In the genomic region with DNA sequence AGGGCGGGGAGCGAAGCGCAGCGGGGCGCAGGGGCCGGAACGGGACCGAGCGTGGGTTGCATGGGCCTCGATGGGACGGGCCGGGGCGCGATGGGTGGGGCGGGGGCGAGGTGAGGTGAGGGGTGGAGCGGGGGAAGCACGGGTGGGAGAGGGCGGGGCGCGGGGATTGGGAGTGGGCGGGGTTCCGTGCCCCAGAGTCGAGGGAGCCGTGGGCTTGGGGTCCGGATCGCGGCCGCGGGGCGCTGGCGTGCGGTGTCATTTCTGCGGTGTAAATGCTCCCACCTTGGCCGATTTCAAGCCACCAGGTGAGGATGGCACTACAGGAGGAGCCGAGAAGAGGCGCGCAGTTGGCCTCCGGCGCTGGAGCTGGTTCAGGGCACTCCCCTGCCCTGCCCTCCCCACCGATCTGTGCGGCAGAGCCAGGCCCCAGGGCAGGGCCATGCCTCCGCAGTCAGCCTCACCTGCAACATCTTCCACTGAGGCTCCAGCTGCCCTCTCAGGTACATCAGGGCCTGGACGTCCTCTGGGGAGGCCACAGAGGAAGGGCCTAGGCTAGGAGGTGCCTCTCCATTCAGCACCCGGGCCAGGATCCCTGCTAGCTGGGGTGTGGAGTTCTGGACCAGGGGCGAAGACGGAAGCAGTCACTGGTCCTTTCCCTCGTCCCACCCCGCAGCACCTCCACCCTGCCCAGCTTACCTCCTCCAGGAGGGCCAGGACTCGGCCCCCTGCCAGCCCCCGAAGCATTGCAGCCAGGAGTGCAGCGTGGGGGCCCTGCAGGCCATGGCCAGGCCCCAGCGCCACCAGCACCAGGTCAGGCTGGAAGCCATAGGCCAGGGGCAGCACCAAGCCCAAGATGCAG, we compare ENCODE assay signal across 8 cellular contexts. TPM values are rescaled to one million over a fixed set of nuclear protein-coding genes. Genes with fewer than 3 reads are reported as not detected.
DNase-seq lines count a peak whose midpoint lies in the region; ATAC-seq, FAIRE-seq and TF ChIP-seq lines count a peak whose summit lies in the region.

No MANE protein-coding gene starts in this region.

- no TSS peak for BruUV-seq in GM12878 (replicated peaks; lab: Mats Ljungman, UMichigan)

- no peak for TF ChIP-seq EP300 in GM12878 (IDR thresholded peaks at IDR 0.05; ENCODE audit: borderline replicate concordance in 1 of 2, control insufficient read depth in 1 of 2, low read depth in 2 of 2, low read length in 2 of 2)

- H3K27ac ChIP-seq in BLaER1 treated with 17β-estradiol and CSF1 and Interleukin-3, amounts not matched to agents 10 nM and 100 nM = peak overlapping the region; percentile 59 to 95 (median 82); a peak in 21 of 22 replicates
- peak overlapping the region; percentile 94 for H3K27ac ChIP-seq in HUES64 (ENCODE audit: low read depth, low read length)
- H3K27ac ChIP-seq in GM12878 (ENCODE audit: control insufficient read depth, insufficient read depth) = peak overlapping the region; percentile 71
- peak overlapping the region; percentile 46 to 83 (median 68) for H3K27ac ChIP-seq in thyroid gland

- peaks cover 10 to 87% (median 75%) of the 10 kb centered on the region in 11 experiments; a peak in 20 of 22 replicates for H4K20me1 ChIP-seq in BLaER1 treated with 17β-estradiol and CSF1 and Interleukin-3, amounts not matched to agents 10 nM and 100 nM
- no peaks in the 10 kb centered on the region; the same call in none of the 2 replicates for H4K20me1 ChIP-seq in GM12878 (ENCODE audit: control insufficient read depth, insufficient read depth)

- peak overlapping the region; percentile 90 for H2AFZ ChIP-seq in GM12878 (ENCODE audit: control insufficient read depth, low read depth, low read length)

- peak overlapping the region; percentile 83 to 95 (median 89) for H3K9ac ChIP-seq in BLaER1 treated with 17β-estradiol and CSF1 and Interleukin-3, amounts not matched to agents 10 nM and 100 nM
- H3K9ac ChIP-seq in HUES64 (ENCODE audit: low read depth, low read length) (peak overlapping the region; percentile 87), GM12878 (ENCODE audit: control insufficient read depth, insufficient read depth, low read length) (peak overlapping the region; percentile 90)

- TF ChIP-seq POLR2A in GM12878 (IDR thresholded peaks at IDR 0.05; ENCODE audit: low read depth, low read length) = no peak; the same call in 1 of the 2 replicates
- no peak for TF ChIP-seq POLR2A in thyroid gland (IDR thresholded peaks at IDR 0.05)
- TF ChIP-seq POLR2A in GM12891 (IDR thresholded peaks at IDR 0.05; ENCODE audit: low read depth, low read length) = no peak

- SMC1A ChIA-PET in GM12878 (lab: Charles Lee; ENCODE audit: uncharacterized antibody, unreplicated experiment) = no interaction called here

- H3K4me2 ChIP-seq in BLaER1 treated with 17β-estradiol and CSF1 and Interleukin-3, amounts not matched to agents 10 nM and 100 nM = peak overlapping the region; percentile 91 to 100 (median 98)
- peak overlapping the region; percentile 91 for H3K4me2 ChIP-seq in GM12878 (ENCODE audit: control insufficient read depth, insufficient read depth)

- TF ChIP-seq CTCF in GM12878 (IDR thresholded peaks at IDR 0.05 in 2 of 3, conservative IDR thresholded peaks at IDR 0.05 in 1 of 3; ENCODE audit: control insufficient read depth in 2 of 3, extremely low read depth in 1 of 3, insufficient read depth in 1 of 3, low read depth in 3 of 3, low read length in 3 of 3) = no peak
- TF ChIP-seq CTCF in thyroid gland (IDR thresholded peaks at IDR 0.05) = no peak

- intact Hi-C loops in GM12878 (cut with micrococcal nuclease; ENCODE audit: unreplicated experiment) (loop anchor here (10.0 kb wide), 1 partner anchor 229 kb away; the partner anchor contains the start of gene SBF1), thyroid gland (cut with DNase I) (loop anchor here (10.0 kb wide), 1 partner anchor 259 kb away; the partner anchor contains the start of genes LMF2 and NCAPH2)

- RAD21 ChIA-PET in GM12878 (lab: Charles Lee; ENCODE audit: unreplicated experiment) = no interaction called here

- POLR2A ChIA-PET in GM12878 (lab: Charles Lee) = no interaction called here

- CTCF ChIA-PET in GM12878 (lab: Yijun Ruan, JAX) = interaction anchor here (1.2 to 1.6 kb wide), 2 partner anchors 8 to 16 kb away, joined by 3 read pairs; no protein-coding TSS in a partner anchor

- peaks cover 11 to 48% (median 28%) of the 10 kb centered on the region in 11 experiments; a peak in 21 of 22 replicates for H3K36me3 ChIP-seq in BLaER1 treated with 17β-estradiol and CSF1 and Interleukin-3, amounts not matched to agents 10 nM and 100 nM
- peaks cover 9% of the 10 kb centered on the region for H3K36me3 ChIP-seq in HUES64 (ENCODE audit: insufficient read depth, low read length)
- peaks cover 6 to 14% of the 10 kb centered on the region in 2 experiments; a peak in 3 of 4 replicates for H3K36me3 ChIP-seq in GM12878 (ENCODE audit: control insufficient read depth in 2 of 2, insufficient read depth in 2 of 2, low read length in 1 of 2)
- H3K36me3 ChIP-seq in thyroid gland = peaks cover 0 to 4% of the 10 kb centered on the region in 2 donors

- no peak for FAIRE-seq in GM12878 (lab: Jason Lieb, UNC)
- no peak for FAIRE-seq in GM12891 (lab: Jason Lieb, UNC)

- TF ChIP-seq RAD21 in GM12878 (IDR thresholded peaks at IDR 0.05; ENCODE audit: insufficient read depth, low read depth, low read length) = no peak

- in situ Hi-C loops in GM12878 (cut with MboI) = no loop called here

- H3K4me3 ChIP-seq in BLaER1 treated with 17β-estradiol and CSF1 and Interleukin-3, amounts not matched to agents 10 nM and 100 nM = peak overlapping the region; percentile 79 to 95 (median 90)
- H3K4me3 ChIP-seq in HUES64 (ENCODE audit: low read length) (peak overlapping the region; percentile 91), GM12878 (peak overlapping the region; percentile 83), thyroid gland (replicated peaks in 1 of 3) (peak overlapping the region; percentile 77 to 100 (median 86))

- no peaks in the 10 kb centered on the region for H3K9me3 ChIP-seq in BLaER1 treated with 17β-estradiol and CSF1 and Interleukin-3, amounts not matched to agents 10 nM and 100 nM (replicated peaks in 1 of 11)
- H3K9me3 ChIP-seq in HUES64 (ENCODE audit: insufficient read depth, low read depth, low read length) (no peaks in the 10 kb centered on the region), GM12878 (replicated peaks; ENCODE audit: control insufficient read depth, insufficient read depth, low read length) (no peaks in the 10 kb centered on the region), thyroid gland (no peaks in the 10 kb centered on the region)

- H3K4me1 ChIP-seq in BLaER1 treated with 17β-estradiol and CSF1 and Interleukin-3, amounts not matched to agents 10 nM and 100 nM = peaks cover 64 to 82% (median 76%) of the 10 kb centered on the region in 10 experiments
- H3K4me1 ChIP-seq in HUES64 (ENCODE audit: insufficient read depth, low read length) (no peaks in the 10 kb centered on the region), GM12878 (ENCODE audit: control insufficient read depth, insufficient read depth, low read length) (peaks cover 28% of the 10 kb centered on the region), thyroid gland (peaks cover 40 to 51% of the 10 kb centered on the region in 2 donors)

- H3K79me2 ChIP-seq in GM12878 (ENCODE audit: control insufficient read depth, insufficient read depth, low read length) = peaks cover 59% of the 10 kb centered on the region

- 17% methylated on average over 53 of the region's 53 CpGs for WGBS in HUES64
- WGBS in GM12878 (ENCODE audit: insufficient coverage, insufficient replicate concordance, low lambda C conversion rate, missing lambda C conversion rate) = 12% methylated on average over 33 of the region's 53 CpGs
- WGBS in thyroid gland, 2 donors = 21 to 54% methylated on average over 8 to 28 of the region's 53 CpGs

- H3K27me3 ChIP-seq in BLaER1 treated with 17β-estradiol and CSF1 and Interleukin-3, amounts not matched to agents 10 nM and 100 nM = no peaks in the 10 kb centered on the region
- H3K27me3 ChIP-seq in HUES64 (ENCODE audit: insufficient read depth, low read length) (no peaks in the 10 kb centered on the region), GM12878 (replicated peaks in 1 of 2; ENCODE audit: control insufficient read depth in 2 of 2, insufficient read depth in 2 of 2, low read length in 1 of 2) (no peaks in the 10 kb centered on the region), thyroid gland (no peaks in the 10 kb centered on the region)

- no peak for DNase-seq in GM12878 (ENCODE audit: low read depth, low spot score)
- DNase-seq in left lobe of liver (ENCODE audit: low spot score) = no peak
- peak in 1 of 2 donors; percentile 12 for DNase-seq in thyroid gland
- DNase-seq in T1000 (lab: John Stamatoyannopoulos, UW) = no peak
- no peak for DNase-seq in GM12891 (ENCODE audit: insufficient read length, low spot score)

- peak; percentile 27 for ATAC-seq in GM12878
- peak; percentile 49 for ATAC-seq in left lobe of liver
- no peak for ATAC-seq in HG03378 (IDR thresholded peaks at IDR 0.05; ENCODE audit: unreplicated experiment)

RNA-seq across cellular contexts. Expression of gene TUBGCP6, which starts 0.6 kb away (rescaled TPM):
- 15.8 TPM for polyA plus RNA-seq in HUES64 (2013, experiment 1 of 2)
- polyA plus RNA-seq in HUES64 (2013, experiment 2 of 2) = 16.8 TPM
- 117 and 138 TPM in 2 replicates for total RNA-seq in GM12878 (2013; cell fraction: nucleolus; rRNA removed)
- total RNA-seq in GM12878 (2014; rRNA removed) (29.8 and 31.1 TPM in 2 replicates), GM12878 (2014; rRNA removed; fragmentation: Illumina TruSeq; extraction: Trizol) (9.7 and 10.4 TPM in 2 replicates), GM12878 (2021) (33.3 and 41.4 TPM in 2 replicates), left lobe of liver (21.3 TPM), thyroid gland (100 to 1,000 TPM in 1 of 4 donors, 10 to 100 TPM in 3; 64.6 to 102 (median 80.3) TPM)
- polyA plus RNA-seq in GM12878 (2011; ENCODE audit: low read depth) = 14.9 TPM
- polyA plus RNA-seq in GM12878 (2011; rRNA removed) (7.7 and 16.1 TPM in 2 replicates), GM12878 (2014; fragmentation: Illumina TruSeq; extraction: Trizol) (5.7 and 9.6 TPM in 2 replicates), GM12878 (2014; fragmentation: Nextera tagmentation; extraction: Ambion mirVana) (1 to 10 TPM in 1 of 2 experiments, under 1 TPM in 1; 0.74 to 2.0 TPM), GM12878 (2014; rRNA removed) (35.5 and 42.2 TPM in 2 replicates), GM12878 (2016; fragmentation: Nextera tagmentation; extraction: Ambion mirVana) (10 to 100 TPM; 22.8 to 23.0 TPM)
- polyA plus RNA-seq in GM12878 (2011; cell fraction: cytosol; rRNA removed) = 16.2 and 26.4 TPM in 2 replicates
- polyA plus RNA-seq in GM12878 (2011; cell fraction: nucleus; rRNA removed) = 370 and 394 TPM in 2 replicates
- polyA plus RNA-seq in GM12878 (2012) = 31.4 and 32.3 TPM in 2 replicates
- polyA minus RNA-seq in GM12878 (2011; rRNA and poly(A)+ RNA removed) = 13.4 and 15.0 TPM in 2 replicates
- 10.2 and 10.4 TPM in 2 replicates for polyA minus RNA-seq in GM12878 (2011; cell fraction: cytosol; rRNA and poly(A)+ RNA removed)
- polyA minus RNA-seq in GM12878 (2011; cell fraction: nucleus; rRNA and poly(A)+ RNA removed) = 32.4 and 44.1 TPM in 2 replicates
- 25.2 TPM for polyA plus RNA-seq in GM12891 (2012; ENCODE audit: low read depth, missing spikeins)

RNA-seq across cellular contexts. Expression of gene HDAC10, which starts 5.6 kb away (rescaled TPM):
- polyA plus RNA-seq in HUES64 (2013, experiment 1 of 2) = 11.0 TPM
- 11.8 TPM for polyA plus RNA-seq in HUES64 (2013, experiment 2 of 2)
- 111 and 138 TPM in 2 replicates for total RNA-seq in GM12878 (2013; cell fraction: nucleolus; rRNA removed)
- 13.8 and 20.5 TPM in 2 replicates for total RNA-seq in GM12878 (2014; rRNA removed)
- total RNA-seq in GM12878 (2014; rRNA removed; fragmentation: Illumina TruSeq; extraction: Trizol) = 3.9 and 5.1 TPM in 2 replicates
- 42.4 and 48.6 TPM in 2 replicates for total RNA-seq in GM12878 (2021)
- 19.5 TPM for polyA plus RNA-seq in GM12878 (2011; ENCODE audit: low read depth)
- 4.4 and 7.9 TPM in 2 replicates for polyA plus RNA-seq in GM12878 (2011; rRNA removed)
- 6.1 and 11.1 TPM in 2 replicates for polyA plus RNA-seq in GM12878 (2011; cell fraction: cytosol; rRNA removed)
- polyA plus RNA-seq in GM12878 (2011; cell fraction: nucleus; rRNA removed) = 298 and 323 TPM in 2 replicates
- polyA plus RNA-seq in GM12878 (2012) = 62.3 and 69.8 TPM in 2 replicates
- polyA plus RNA-seq in GM12878 (2014; fragmentation: Illumina TruSeq; extraction: Trizol) = 1.2 and 4.3 TPM in 2 replicates
- under 1 TPM; 0.26 to 0.51 TPM for polyA plus RNA-seq in GM12878 (2014; fragmentation: Nextera tagmentation; extraction: Ambion mirVana)
- polyA plus RNA-seq in GM12878 (2014; rRNA removed) = 42.3 and 51.7 TPM in 2 replicates
- polyA plus RNA-seq in GM12878 (2016; fragmentation: Nextera tagmentation; extraction: Ambion mirVana) = 1 to 10 TPM; 4.5 to 5.0 TPM
- polyA minus RNA-seq in GM12878 (2011; rRNA and poly(A)+ RNA removed) = 9.3 and 15.4 TPM in 2 replicates
- polyA minus RNA-seq in GM12878 (2011; cell fraction: cytosol; rRNA and poly(A)+ RNA removed) = 11.4 and 11.5 TPM in 2 replicates
- polyA minus RNA-seq in GM12878 (2011; cell fraction: nucleus; rRNA and poly(A)+ RNA removed) = 51.5 and 73.5 TPM in 2 replicates
- total RNA-seq in left lobe of liver = 33.3 TPM
- 10 to 100 TPM; 31.4 to 42.7 (median 32.5) TPM for total RNA-seq in thyroid gland
- polyA plus RNA-seq in GM12891 (2012; ENCODE audit: low read depth, missing spikeins) = 32.6 TPM

RNA-seq across cellular contexts. Expression of gene MAPK12, which starts 16.0 kb away (rescaled TPM):
- 12.3 TPM for polyA plus RNA-seq in HUES64 (2013, experiment 1 of 2)
- 11.7 TPM for polyA plus RNA-seq in HUES64 (2013, experiment 2 of 2)
- 54.9 and 65.7 TPM in 2 replicates for total RNA-seq in GM12878 (2013; cell fraction: nucleolus; rRNA removed)
- 22.8 and 23.0 TPM in 2 replicates for total RNA-seq in GM12878 (2014; rRNA removed)
- 14.5 and 16.5 TPM in 2 replicates for total RNA-seq in GM12878 (2014; rRNA removed; fragmentation: Illumina TruSeq; extraction: Trizol)
- 34.0 and 38.9 TPM in 2 replicates for total RNA-seq in GM12878 (2021)
- polyA plus RNA-seq in GM12878 (2011; ENCODE audit: low read depth) = 6.8 TPM
- 7.5 and 16.1 TPM in 2 replicates for polyA plus RNA-seq in GM12878 (2011; rRNA removed)
- polyA plus RNA-seq in GM12878 (2011; cell fraction: cytosol; rRNA removed) = 22.6 and 27.5 TPM in 2 replicates
- polyA plus RNA-seq in GM12878 (2011; cell fraction: nucleus; rRNA removed) = 130 and 145 TPM in 2 replicates
- 15.0 and 21.3 TPM in 2 replicates for polyA plus RNA-seq in GM12878 (2012)
- polyA plus RNA-seq in GM12878 (2014; fragmentation: Illumina TruSeq; extraction: Trizol) = 3.6 and 16.1 TPM in 2 replicates
- 1 to 10 TPM; 1.1 to 3.8 TPM for polyA plus RNA-seq in GM12878 (2014; fragmentation: Nextera tagmentation; extraction: Ambion mirVana)
- polyA plus RNA-seq in GM12878 (2014; rRNA removed) = 32.0 and 33.2 TPM in 2 replicates
- 10 to 100 TPM in 1 of 2 experiments, 1 to 10 TPM in 1; 9.5 to 17.1 TPM for polyA plus RNA-seq in GM12878 (2016; fragmentation: Nextera tagmentation; extraction: Ambion mirVana)
- 12.6 and 18.3 TPM in 2 replicates for polyA minus RNA-seq in GM12878 (2011; rRNA and poly(A)+ RNA removed)
- 7.8 and 10.4 TPM in 2 replicates for polyA minus RNA-seq in GM12878 (2011; cell fraction: cytosol; rRNA and poly(A)+ RNA removed)
- 25.1 and 35.3 TPM in 2 replicates for polyA minus RNA-seq in GM12878 (2011; cell fraction: nucleus; rRNA and poly(A)+ RNA removed)
- 5.0 TPM for total RNA-seq in left lobe of liver
- 1 to 10 TPM; 3.1 to 5.1 (median 3.7) TPM for total RNA-seq in thyroid gland
- polyA plus RNA-seq in GM12891 (2012; ENCODE audit: low read depth, missing spikeins) = 11.3 TPM

RNA-seq across cellular contexts. Expression of gene MAPK11, which starts 24.7 kb away (rescaled TPM):
- 1.1 TPM for polyA plus RNA-seq in HUES64 (2013, experiment 1 of 2)
- polyA plus RNA-seq in HUES64 (2013, experiment 2 of 2) = 0.95 TPM
- 5.1 and 5.8 TPM in 2 replicates for total RNA-seq in GM12878 (2013; cell fraction: nucleolus; rRNA removed)
- total RNA-seq in GM12878 (2014; rRNA removed) = 9.4 and 10.0 TPM in 2 replicates
- 3.8 and 4.0 TPM in 2 replicates for total RNA-seq in GM12878 (2014; rRNA removed; fragmentation: Illumina TruSeq; extraction: Trizol)
- 10.8 and 12.8 TPM in 2 replicates for total RNA-seq in GM12878 (2021)
- 2.6 TPM for polyA plus RNA-seq in GM12878 (2011; ENCODE audit: low read depth)
- polyA plus RNA-seq in GM12878 (2011; rRNA removed) = 2.5 and 6.2 TPM in 2 replicates
- polyA plus RNA-seq in GM12878 (2011; cell fraction: cytosol; rRNA removed) = 5.7 and 9.1 TPM in 2 replicates
- 33.9 and 40.9 TPM in 2 replicates for polyA plus RNA-seq in GM12878 (2011; cell fraction: nucleus; rRNA removed)
- 6.6 and 7.4 TPM in 2 replicates for polyA plus RNA-seq in GM12878 (2012)
- polyA plus RNA-seq in GM12878 (2014; fragmentation: Illumina TruSeq; extraction: Trizol) = 1.4 and 3.7 TPM in 2 replicates
- polyA plus RNA-seq in GM12878 (2014; fragmentation: Nextera tagmentation; extraction: Ambion mirVana) = under 1 TPM; 0.05 to 0.16 TPM
- polyA plus RNA-seq in GM12878 (2014; rRNA removed) = 11.6 and 14.0 TPM in 2 replicates
- polyA plus RNA-seq in GM12878 (2016; fragmentation: Nextera tagmentation; extraction: Ambion mirVana) = under 1 TPM; 0.44 to 0.58 TPM
- 3.4 and 6.0 TPM in 2 replicates for polyA minus RNA-seq in GM12878 (2011; rRNA and poly(A)+ RNA removed)
- 2.1 and 3.0 TPM in 2 replicates for polyA minus RNA-seq in GM12878 (2011; cell fraction: cytosol; rRNA and poly(A)+ RNA removed)
- polyA minus RNA-seq in GM12878 (2011; cell fraction: nucleus; rRNA and poly(A)+ RNA removed) = 2.9 and 3.2 TPM in 2 replicates
- total RNA-seq in left lobe of liver = 8.2 TPM
- total RNA-seq in thyroid gland = 1 to 10 TPM; 2.8 to 4.7 (median 4.0) TPM
- 4.8 TPM for polyA plus RNA-seq in GM12891 (2012; ENCODE audit: low read depth, missing spikeins)

RNA-seq across cellular contexts. Expression of gene SELENOO, which starts 44.6 kb away (rescaled TPM):
- polyA plus RNA-seq in HUES64 (2013, experiment 1 of 2) = 10.9 TPM
- polyA plus RNA-seq in HUES64 (2013, experiment 2 of 2) = 10.3 TPM
- total RNA-seq in GM12878 (2013; cell fraction: nucleolus; rRNA removed) = 8.6 and 12.9 TPM in 2 replicates
- total RNA-seq in GM12878 (2014; rRNA removed) = 19.8 and 23.3 TPM in 2 replicates
- total RNA-seq in GM12878 (2014; rRNA removed; fragmentation: Illumina TruSeq; extraction: Trizol) = 4.1 and 4.3 TPM in 2 replicates
- total RNA-seq in GM12878 (2021) = 18.1 and 21.7 TPM in 2 replicates
- polyA plus RNA-seq in GM12878 (2011; ENCODE audit: low read depth) = 4.5 TPM
- 3.2 and 7.6 TPM in 2 replicates for polyA plus RNA-seq in GM12878 (2011; rRNA removed)
- polyA plus RNA-seq in GM12878 (2011; cell fraction: cytosol; rRNA removed) = 13.6 and 22.1 TPM in 2 replicates
- polyA plus RNA-seq in GM12878 (2011; cell fraction: nucleus; rRNA removed) = 54.5 and 73.7 TPM in 2 replicates
- polyA plus RNA-seq in GM12878 (2012) = 15.2 and 16.0 TPM in 2 replicates
- 0.16 and 2.4 TPM in 2 replicates for polyA plus RNA-seq in GM12878 (2014; fragmentation: Illumina TruSeq; extraction: Trizol)
- polyA plus RNA-seq in GM12878 (2014; fragmentation: Nextera tagmentation; extraction: Ambion mirVana) = 1 to 10 TPM in 1 of 2 experiments, under 1 TPM in 1; 0.42 to 1.4 TPM
- polyA plus RNA-seq in GM12878 (2014; rRNA removed) = 20.3 and 28.2 TPM in 2 replicates
- polyA plus RNA-seq in GM12878 (2016; fragmentation: Nextera tagmentation; extraction: Ambion mirVana) = 1 to 10 TPM; 2.1 to 2.3 TPM
- 5.2 and 11.2 TPM in 2 replicates for polyA minus RNA-seq in GM12878 (2011; rRNA and poly(A)+ RNA removed)
- 3.5 and 3.7 TPM in 2 replicates for polyA minus RNA-seq in GM12878 (2011; cell fraction: cytosol; rRNA and poly(A)+ RNA removed)
- 5.3 and 7.7 TPM in 2 replicates for polyA minus RNA-seq in GM12878 (2011; cell fraction: nucleus; rRNA and poly(A)+ RNA removed)
- total RNA-seq in left lobe of liver = 85.2 TPM
- total RNA-seq in thyroid gland = 10 to 100 TPM; 20.7 to 50.6 (median 31.0) TPM
- 10.4 TPM for polyA plus RNA-seq in GM12891 (2012; ENCODE audit: low read depth, missing spikeins)
